In the genomic region with DNA sequence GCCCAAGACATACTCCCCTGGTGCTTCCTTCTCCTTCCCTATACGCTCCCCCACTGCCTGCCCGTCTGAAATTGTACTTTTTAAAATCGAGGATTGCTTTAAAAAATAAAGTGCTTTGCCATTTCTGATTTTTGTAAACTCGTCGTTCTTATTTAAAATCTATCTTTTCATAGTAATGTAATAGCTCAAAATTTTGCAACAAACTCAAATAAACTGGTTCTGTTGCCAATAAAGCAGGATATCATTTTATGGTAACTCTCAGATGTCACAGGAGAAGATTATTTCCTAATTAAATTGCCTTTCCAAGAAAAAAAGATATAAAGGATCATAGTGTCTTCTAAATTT, we compare ENCODE assay signal across 8 cellular contexts. TPM values are rescaled to one million over a fixed set of nuclear protein-coding genes. Genes with fewer than 3 reads are reported as not detected.
A peak's percentile ranks its signal among the peaks of the same experiment; 100 is the strongest.
DNase-seq lines count a peak whose midpoint lies in the region; ATAC-seq and TF ChIP-seq lines count a peak whose summit lies in the region.

No MANE protein-coding gene starts in this region.

- no peaks in the 10 kb centered on the region for H3K36me3 ChIP-seq in kidney epithelial cell (ENCODE audit: control insufficient read depth, insufficient read depth, low read length)

- no peak for TF ChIP-seq CTCF in kidney epithelial cell (IDR thresholded peaks at IDR 0.05; ENCODE audit: insufficient read depth, low read length, poor library complexity, severe bottlenecking)

- H3K27me3 Mint-ChIP-seq in T-helper 1 cell treated with Interleukin-12 subunit alpha and Interleukin-12 subunit beta and Interleukin-4 antibody, amounts not matched to agents 30 μg/mL and 1 μg/mL, for 36 hours (ENCODE audit: low read depth), result peaks cover 9% of the 10 kb centered on the region
- H3K27me3 Mint-ChIP-seq in activated naive CD8-positive, alpha-beta T cell treated with anti-CD3 and anti-CD28 coated beads, Interleukin-2, amount 50 U/mL, for 24 hours, result peaks cover 7% of the 10 kb centered on the region

- peaks cover 25% of the 10 kb centered on the region for H3K4me1 Mint-ChIP-seq in T-helper 1 cell treated with Interleukin-12 subunit alpha and Interleukin-12 subunit beta and Interleukin-4 antibody, amounts not matched to agents 30 μg/mL and 1 μg/mL, for 36 hours (ENCODE audit: low read depth)
- peaks cover 23% of the 10 kb centered on the region for H3K4me1 Mint-ChIP-seq in activated naive CD8-positive, alpha-beta T cell treated with anti-CD3 and anti-CD28 coated beads, Interleukin-2, amount 50 U/mL, for 24 hours

- H3K27me3 ChIP-seq in kidney epithelial cell (ENCODE audit: control insufficient read depth, insufficient read depth, low read length), result no peaks in the 10 kb centered on the region

- H3K4me3 Mint-ChIP-seq in T-helper 1 cell treated with Interleukin-12 subunit alpha and Interleukin-12 subunit beta and Interleukin-4 antibody, amounts not matched to agents 30 μg/mL and 1 μg/mL, for 36 hours, result peak overlapping the region; percentile 87
- peak overlapping the region; percentile 82 for H3K4me3 Mint-ChIP-seq in activated naive CD8-positive, alpha-beta T cell treated with anti-CD3 and anti-CD28 coated beads, Interleukin-2, amount 50 U/mL, for 24 hours

- peak overlapping the region; percentile 91 for H3K27ac Mint-ChIP-seq in T-helper 1 cell treated with Interleukin-12 subunit alpha and Interleukin-12 subunit beta and Interleukin-4 antibody, amounts not matched to agents 30 μg/mL and 1 μg/mL, for 36 hours
- peak overlapping the region; percentile 87 for H3K27ac Mint-ChIP-seq in activated naive CD8-positive, alpha-beta T cell treated with anti-CD3 and anti-CD28 coated beads, Interleukin-2, amount 50 U/mL, for 24 hours

- no peak for ATAC-seq in activated naive CD8-positive, alpha-beta T cell treated with anti-CD3 and anti-CD28 coated beads, Interleukin-2, amount 50 U/mL, for 24 hours
- ATAC-seq in HG03045 (IDR thresholded peaks at IDR 0.05; ENCODE audit: unreplicated experiment), result no peak

- peak overlapping the region; percentile 61 for H3K4me3 ChIP-seq in kidney epithelial cell (ENCODE audit: low read depth, low read length)

- DNase-seq in T-helper 1 cell, result no peak
- DNase-seq in activated naive CD8-positive, alpha-beta T cell treated with anti-CD3 and anti-CD28 coated beads, Interleukin-2, amount 50 U/mL, for 24 hours, result no peak
- DNase-seq in kidney epithelial cell (ENCODE audit: low read depth), result no peak
- DNase-seq in superior temporal gyrus (ENCODE audit: extremely low spot score), result peak; percentile 59
- DNase-seq in activated CD8-positive, alpha-beta memory T cell treated with anti-CD3 and anti-CD28 coated beads for 24 hours, result no peak
- DNase-seq in stimulated activated CD4-positive, alpha-beta T cell treated with anti-CD3 and anti-CD28 coated beads, Interleukin-2, amount 100 ng/mL, for 48 hours, result no peak

- H3K9me3 Mint-ChIP-seq in T-helper 1 cell treated with Interleukin-12 subunit alpha and Interleukin-12 subunit beta and Interleukin-4 antibody, amounts not matched to agents 30 μg/mL and 1 μg/mL, for 36 hours, result no peaks in the 10 kb centered on the region
- no peaks in the 10 kb centered on the region for H3K9me3 Mint-ChIP-seq in activated naive CD8-positive, alpha-beta T cell treated with anti-CD3 and anti-CD28 coated beads, Interleukin-2, amount 50 U/mL, for 24 hours

- no peaks in the 10 kb centered on the region for H3K36me3 Mint-ChIP-seq in T-helper 1 cell treated with Interleukin-12 subunit alpha and Interleukin-12 subunit beta and Interleukin-4 antibody, amounts not matched to agents 30 μg/mL and 1 μg/mL, for 36 hours (ENCODE audit: low read depth)
- H3K36me3 Mint-ChIP-seq in activated naive CD8-positive, alpha-beta T cell treated with anti-CD3 and anti-CD28 coated beads, Interleukin-2, amount 50 U/mL, for 24 hours (ENCODE audit: low read depth), result no peaks in the 10 kb centered on the region

RNA-seq across cellular contexts. Expression of a gene that starts 1.3 kb away (rescaled TPM):
- 140 and 154 TPM in 2 replicates for total RNA-seq in kidney epithelial cell
